In the genomic region with DNA sequence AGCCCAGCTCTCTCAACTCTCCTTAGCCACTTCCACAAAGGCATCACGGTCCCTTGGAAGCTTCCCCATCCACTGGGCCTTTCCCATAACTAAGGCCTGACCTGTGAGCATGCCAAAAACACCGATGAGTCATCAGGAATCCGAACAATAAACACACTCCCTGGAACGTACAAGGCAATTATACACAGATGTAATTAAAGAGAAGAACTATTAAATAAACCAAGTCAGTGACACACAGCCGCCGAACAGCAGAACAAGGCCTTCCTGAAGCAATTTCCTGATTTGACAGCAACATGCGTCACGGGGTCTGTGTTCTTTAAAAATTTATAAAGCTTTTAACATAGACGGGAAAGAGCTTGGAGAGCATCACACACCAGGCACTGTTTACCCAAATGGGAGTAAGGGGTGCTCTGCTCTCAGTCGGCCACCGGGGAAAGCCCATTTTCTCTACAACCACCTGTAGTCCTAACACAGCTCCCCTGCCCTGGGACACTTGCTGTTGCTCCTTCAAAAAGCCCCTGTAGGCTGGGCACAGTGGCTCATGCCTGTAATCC, we compare ENCODE assay signal across 9 cellular contexts. TPM values are rescaled to one million over a fixed set of nuclear protein-coding genes. Genes with fewer than 3 reads are reported as not detected.
DNase-seq lines count a peak whose midpoint lies in the region; ATAC-seq, FAIRE-seq and TF ChIP-seq lines count a peak whose summit lies in the region.
"Had no signal": no experiment of that assay in that cellular context is flagged by ENCODE, and none has a peak within 500 bp of the region (broad histone marks: within the 10 kb centered on the region; RNA-seq: fewer than 3 reads in every experiment).

No MANE protein-coding gene starts in this region.

- TF ChIP-seq CTCF in astrocyte (IDR thresholded peaks at IDR 0.05; ENCODE audit: insufficient read depth, low read depth, low read length) (no peak), keratinocyte (optimal IDR thresholded peaks at IDR 0.05 in 1 of 3, IDR thresholded peaks at IDR 0.05 in 1 of 3, conservative IDR thresholded peaks at IDR 0.05 in 1 of 3; ENCODE audit: extremely low read depth in 1 of 3, insufficient read depth in 2 of 3, low read length in 3 of 3) (no peak), tibial artery (IDR thresholded peaks at IDR 0.05) (no peak)

- H3K9me3 ChIP-seq in astrocyte (ENCODE audit: insufficient read depth, low read depth, low read length) (no peaks in the 10 kb centered on the region), keratinocyte (ENCODE audit: control insufficient read depth, low read depth, low read length) (no peaks in the 10 kb centered on the region), tibial artery (no peaks in the 10 kb centered on the region)

- intact Hi-C loops in tibial artery (cut with DNase I; ENCODE audit: low total_unique reads): no loop called here

- ATAC-seq in HG02588 (IDR thresholded peaks at IDR 0.05; ENCODE audit: unreplicated experiment): no peak

- H3K9me3 Mint-ChIP-seq in astrocyte (ENCODE audit: unreplicated experiment): no peaks in the 10 kb centered on the region

- H3K9ac ChIP-seq in astrocyte (ENCODE audit: low read length) (peak overlapping the region; percentile 41), keratinocyte (ENCODE audit: control insufficient read depth, extremely low read depth, insufficient read depth, low read length) (peak overlapping the region; percentile 72)

- H3K9me1 ChIP-seq in keratinocyte (ENCODE audit: control insufficient read depth, extremely low read depth, insufficient read depth, low read length): no peaks in the 10 kb centered on the region

- FAIRE-seq in astrocyte (lab: Jason Lieb, UNC) (no peak), keratinocyte (lab: Jason Lieb, UNC) (peak; percentile 83)
- FAIRE-seq: islet of Langerhans had no signal

- H3K4me3 ChIP-seq in astrocyte (ENCODE audit: insufficient read depth, low read depth, low read length) (no peak overlapping the region), keratinocyte (ENCODE audit: control insufficient read depth in 2 of 3, extremely low read depth in 1 of 3, insufficient read depth in 2 of 3, low read depth in 1 of 3, low read length in 3 of 3) (no peak overlapping the region), tibial artery (no peak overlapping the region)

- DNase-seq in HS-27A (ENCODE audit: low read depth) (peak; percentile 69), astrocyte (ENCODE audit: low read depth) (peak; percentile 95), keratinocyte (ENCODE audit: low read depth, low spot score) (peak; percentile 71), tibial artery (peak; percentile 88 to 90), SIG-M5 treated with dmso at 0.1 percent for 504 hours (lab: John Stamatoyannopoulos, UW; ENCODE audit: unreplicated experiment) (no peak), DMS114 treated with DMSO at 0.1 percent for 48 hours (lab: John Stamatoyannopoulos, UW; ENCODE audit: unreplicated experiment) (no peak), mesenteric fat pad (ENCODE audit: low spot score) (no peak)

- H3K27me3 ChIP-seq in astrocyte (ENCODE audit: insufficient read depth, low read length) (no peaks in the 10 kb centered on the region), keratinocyte (ENCODE audit: control insufficient read depth, extremely low read depth, insufficient read depth, low read length) (no peaks in the 10 kb centered on the region), tibial artery (no peaks in the 10 kb centered on the region)

- H3K4me2 ChIP-seq in astrocyte (ENCODE audit: low read length) (peak overlapping the region; percentile 24), keratinocyte (ENCODE audit: control insufficient read depth, extremely low read depth, insufficient read depth, low read depth, low read length) (peak overlapping the region; percentile 24)

- peaks cover 20% of the 10 kb centered on the region for H3K4me1 ChIP-seq in astrocyte (ENCODE audit: insufficient read depth, low read length)
- H3K4me1 ChIP-seq in keratinocyte (ENCODE audit: control insufficient read depth, extremely low read depth, insufficient read depth, low read length): peaks cover 14% of the 10 kb centered on the region
- peaks cover 0 to 23% (median 16%) of the 10 kb centered on the region in 4 donors for H3K4me1 ChIP-seq in tibial artery

- peaks cover 13% of the 10 kb centered on the region for H3K36me3 Mint-ChIP-seq in astrocyte (ENCODE audit: low read depth, unreplicated experiment)

- peak overlapping the region; percentile 53 for H3K27ac ChIP-seq in astrocyte (ENCODE audit: low read depth, low read length)
- H3K27ac ChIP-seq in keratinocyte (ENCODE audit: control insufficient read depth, insufficient read depth, low read length): peak overlapping the region; percentile 88
- H3K27ac ChIP-seq in tibial artery: peak overlapping the region; percentile 79 to 91

- no peaks in the 10 kb centered on the region for H3K27me3 Mint-ChIP-seq in astrocyte (ENCODE audit: low read depth, unreplicated experiment)

- H2AFZ ChIP-seq in astrocyte (ENCODE audit: low read depth, low read length): no peak overlapping the region
- peak overlapping the region; percentile 46 for H2AFZ ChIP-seq in keratinocyte (ENCODE audit: control insufficient read depth, low read length)

- peaks cover 13% of the 10 kb centered on the region for H3K4me1 Mint-ChIP-seq in astrocyte (ENCODE audit: low read depth, unreplicated experiment)

- H4K20me1 ChIP-seq in astrocyte (ENCODE audit: insufficient read depth, low read length) (no peaks in the 10 kb centered on the region), keratinocyte (ENCODE audit: control insufficient read depth, extremely low read depth, insufficient read depth, low read length) (no peaks in the 10 kb centered on the region)

- dilution Hi-C loops in keratinocyte (cut with MboI; ENCODE audit: extremely low pct_ligation_motif_present, low sequenced_read_pairs): no loop called here

- H3K4me3 Mint-ChIP-seq in astrocyte (ENCODE audit: unreplicated experiment): peak overlapping the region; percentile 21

- no peak overlapping the region for H3K27ac Mint-ChIP-seq in astrocyte (ENCODE audit: unreplicated experiment)

- H3K79me2 ChIP-seq in astrocyte (ENCODE audit: insufficient read depth, low read length): no peaks in the 10 kb centered on the region
- H3K79me2 ChIP-seq in keratinocyte (ENCODE audit: control insufficient read depth, insufficient read depth, low read length): no peaks in the 10 kb centered on the region

- H3K36me3 ChIP-seq in astrocyte (ENCODE audit: insufficient read depth, low read length) (no peaks in the 10 kb centered on the region), keratinocyte (ENCODE audit: control insufficient read depth in 2 of 2, extremely low read depth in 1 of 2, insufficient read depth in 2 of 2, low read length in 2 of 2) (peaks cover 0 to 4% of the 10 kb centered on the region in 2 experiments), tibial artery (peaks cover 2 to 16% (median 9%) of the 10 kb centered on the region in 3 donors)

RNA-seq across cellular contexts. Expression of a gene that starts 29.4 kb away (rescaled TPM):
- total RNA-seq in astrocyte (17.9 and 19.8 TPM in 2 replicates), mesenteric fat pad (20.4 TPM)
- polyA plus RNA-seq in keratinocyte: 14.7 to 18.1 TPM (median 16.6 TPM) in 3 replicates
- 8.8 TPM for polyA plus RNA-seq in keratinocyte (2011; ENCODE audit: low read depth)
- 9.2 and 13.6 TPM in 2 replicates for polyA plus RNA-seq in keratinocyte (2011; cell fraction: cytosol; rRNA removed)
- 35.3 and 53.7 TPM in 2 replicates for polyA plus RNA-seq in keratinocyte (2011; cell fraction: nucleus; rRNA removed)
- 10.7 and 13.3 TPM in 2 replicates for polyA plus RNA-seq in keratinocyte (2012; ENCODE audit: low replicate concordance)
- 21.0 to 33.8 TPM (median 25.3 TPM) in 3 replicates for polyA minus RNA-seq in keratinocyte
- 12.3 TPM for polyA minus RNA-seq in keratinocyte (2011; cell fraction: cytosol; rRNA and poly(A)+ RNA removed)
- 17.7 and 33.6 TPM in 2 replicates for polyA minus RNA-seq in keratinocyte (2011; cell fraction: nucleus; rRNA and poly(A)+ RNA removed)

Comparison
In these comparisons a context has a peak if more than half of its experiments do, and no peak if none do; other contexts are left out.
1. DNase-seq: peak in HS-27A (single experiment), astrocyte (single experiment), keratinocyte (single experiment) and tibial artery (2 of 2); none in SIG-M5 treated with dmso at 0.1 percent for 504 hours (single experiment), DMS114 treated with DMSO at 0.1 percent for 48 hours (single experiment) and mesenteric fat pad (single experiment).
2. Peak in every context shown above with its lines, with median percentiles within 50 percentile points of each other: H3K27ac ChIP-seq.